ENCODE assay signal across 9 cellular contexts in genomic region chr18:26655010-26655613, GRCh38.
DNase-seq lines count a peak whose midpoint lies in the region; ATAC-seq and TF ChIP-seq lines count a peak whose summit lies in the region.
"Had no signal": no experiment of that assay in that cellular context is flagged by ENCODE, and none has a peak within 500 bp of the region (broad histone marks: within the 10 kb centered on the region; RNA-seq: fewer than 3 reads in every experiment).

No MANE protein-coding gene starts in this region.

- TF ChIP-seq POLR2A in vagina (IDR thresholded peaks at IDR 0.05), result no peak

- DNase-seq in stimulated activated naive CD8-positive, alpha-beta T cell treated with anti-CD3 and anti-CD28 coated beads, Interleukin-15, Interleukin-2, amounts not matched to agents 100 U/mL and 50 U/mL, for 24 hours, result no peak
- no peak for DNase-seq in effector memory CD8-positive, alpha-beta T cell
- DNase-seq in naive B cell (no peak), vagina (ENCODE audit: extremely low spot score in 2 of 2) (no peak), NCI-H1048 (lab: John Stamatoyannopoulos, UW) (no peak)
- no peak for DNase-seq in activated CD4-positive, CD25-positive, alpha-beta regulatory T cell treated with anti-CD3 and anti-CD28 coated beads, Interleukin-2, amount 50 U/mL, for 72 hours

- no peaks in the 10 kb centered on the region for H3K9me3 ChIP-seq in vagina

- H3K9me3 Mint-ChIP-seq in stimulated activated naive CD8-positive, alpha-beta T cell treated with anti-CD3 and anti-CD28 coated beads, Interleukin-15, Interleukin-2, amounts not matched to agents 100 ng/mL and 50 ng/mL, for 24 hours, result no peaks in the 10 kb centered on the region
- H3K9me3 Mint-ChIP-seq in effector memory CD8-positive, alpha-beta T cell, result no peaks in the 10 kb centered on the region
- peaks cover 0 to 5% (median 0%) of the 10 kb centered on the region in 7 donors for H3K9me3 Mint-ChIP-seq in naive B cell
- H3K9me3 Mint-ChIP-seq: activated naive CD8-positive, alpha-beta T cell treated with anti-CD3 and anti-CD28 coated beads, Interleukin-2, amount 10 ng/mL, durations not matched to agents 7 days and 5 days had no signal

- H3K4me3 ChIP-seq in vagina, result peak overlapping the region; percentile 59 to 66

- peaks cover 80% of the 10 kb centered on the region for H3K27me3 Mint-ChIP-seq in stimulated activated naive CD8-positive, alpha-beta T cell treated with anti-CD3 and anti-CD28 coated beads, Interleukin-15, Interleukin-2, amounts not matched to agents 100 ng/mL and 50 ng/mL, for 24 hours
- peaks cover 69 to 85% of the 10 kb centered on the region in 2 donors for H3K27me3 Mint-ChIP-seq in effector memory CD8-positive, alpha-beta T cell
- H3K27me3 Mint-ChIP-seq in naive B cell, result peaks cover 65 to 84% (median 69%) of the 10 kb centered on the region in 3 donors

- H3K36me3 ChIP-seq in vagina, result no peaks in the 10 kb centered on the region

- peaks cover 15% of the 10 kb centered on the region for H3K4me1 Mint-ChIP-seq in stimulated activated naive CD8-positive, alpha-beta T cell treated with anti-CD3 and anti-CD28 coated beads, Interleukin-15, Interleukin-2, amounts not matched to agents 100 ng/mL and 50 ng/mL, for 24 hours (ENCODE audit: low read depth)
- peaks cover 5 to 6% of the 10 kb centered on the region in 2 donors for H3K4me1 Mint-ChIP-seq in effector memory CD8-positive, alpha-beta T cell (ENCODE audit: low read depth in 2 of 2)
- peaks cover 9 to 11% (median 11%) of the 10 kb centered on the region in 3 donors for H3K4me1 Mint-ChIP-seq in naive B cell

- TF ChIP-seq CTCF in vagina (IDR thresholded peaks at IDR 0.05), result no peak

- H3K27ac Mint-ChIP-seq in stimulated activated naive CD8-positive, alpha-beta T cell treated with anti-CD3 and anti-CD28 coated beads, Interleukin-15, Interleukin-2, amounts not matched to agents 100 ng/mL and 50 ng/mL, for 24 hours, result no peak overlapping the region
- H3K27ac Mint-ChIP-seq in effector memory CD8-positive, alpha-beta T cell, result no peak overlapping the region
- no peak overlapping the region for H3K27ac Mint-ChIP-seq in naive B cell
- H3K27ac Mint-ChIP-seq: activated naive CD8-positive, alpha-beta T cell treated with anti-CD3 and anti-CD28 coated beads, Interleukin-2, amount 10 ng/mL, durations not matched to agents 7 days and 5 days had no signal

- H3K27me3 ChIP-seq in vagina, result no peaks in the 10 kb centered on the region

- intact Hi-C loops in vagina (cut with DNase I), result loop anchor here (5.0 kb wide), 1 partner anchor 108 kb away; the partner anchor contains the start of gene KCTD1

- no peaks in the 10 kb centered on the region for H3K36me3 Mint-ChIP-seq in stimulated activated naive CD8-positive, alpha-beta T cell treated with anti-CD3 and anti-CD28 coated beads, Interleukin-15, Interleukin-2, amounts not matched to agents 100 ng/mL and 50 ng/mL, for 24 hours (ENCODE audit: low read depth)
- H3K36me3 Mint-ChIP-seq in effector memory CD8-positive, alpha-beta T cell (ENCODE audit: insufficient read depth), result no peaks in the 10 kb centered on the region
- peaks cover 0 to 9% of the 10 kb centered on the region in 2 donors for H3K36me3 Mint-ChIP-seq in naive B cell
- H3K36me3 Mint-ChIP-seq: activated naive CD8-positive, alpha-beta T cell treated with anti-CD3 and anti-CD28 coated beads, Interleukin-2, amount 10 ng/mL, durations not matched to agents 7 days and 5 days had no signal

- no peak for ATAC-seq in stimulated activated naive CD8-positive, alpha-beta T cell treated with anti-CD3 and anti-CD28 coated beads, Interleukin-15, Interleukin-2, amounts not matched to agents 100 U/mL and 50 U/mL, for 24 hours
- no peak for ATAC-seq in effector memory CD8-positive, alpha-beta T cell (replicated peaks)
- ATAC-seq in naive B cell (ENCODE audit: low read depth in 2 of 2), result no peak
- no peak for ATAC-seq in GM21723 (IDR thresholded peaks at IDR 0.05; ENCODE audit: unreplicated experiment)

- peak overlapping the region; percentile 32 for H3K4me3 Mint-ChIP-seq in stimulated activated naive CD8-positive, alpha-beta T cell treated with anti-CD3 and anti-CD28 coated beads, Interleukin-15, Interleukin-2, amounts not matched to agents 100 ng/mL and 50 ng/mL, for 24 hours
- H3K4me3 Mint-ChIP-seq in effector memory CD8-positive, alpha-beta T cell, result peak overlapping the region; percentile 7 to 12
- peak overlapping the region in 5 of 8 donors; percentile 29 to 72 (median 39) for H3K4me3 Mint-ChIP-seq in naive B cell

- peaks cover 22% of the 10 kb centered on the region for H3K4me1 ChIP-seq in vagina

- H3K27ac ChIP-seq in vagina, result peak overlapping the region; percentile 89
